ENCODE assay signal across 8 cellular contexts in the genomic region with DNA sequence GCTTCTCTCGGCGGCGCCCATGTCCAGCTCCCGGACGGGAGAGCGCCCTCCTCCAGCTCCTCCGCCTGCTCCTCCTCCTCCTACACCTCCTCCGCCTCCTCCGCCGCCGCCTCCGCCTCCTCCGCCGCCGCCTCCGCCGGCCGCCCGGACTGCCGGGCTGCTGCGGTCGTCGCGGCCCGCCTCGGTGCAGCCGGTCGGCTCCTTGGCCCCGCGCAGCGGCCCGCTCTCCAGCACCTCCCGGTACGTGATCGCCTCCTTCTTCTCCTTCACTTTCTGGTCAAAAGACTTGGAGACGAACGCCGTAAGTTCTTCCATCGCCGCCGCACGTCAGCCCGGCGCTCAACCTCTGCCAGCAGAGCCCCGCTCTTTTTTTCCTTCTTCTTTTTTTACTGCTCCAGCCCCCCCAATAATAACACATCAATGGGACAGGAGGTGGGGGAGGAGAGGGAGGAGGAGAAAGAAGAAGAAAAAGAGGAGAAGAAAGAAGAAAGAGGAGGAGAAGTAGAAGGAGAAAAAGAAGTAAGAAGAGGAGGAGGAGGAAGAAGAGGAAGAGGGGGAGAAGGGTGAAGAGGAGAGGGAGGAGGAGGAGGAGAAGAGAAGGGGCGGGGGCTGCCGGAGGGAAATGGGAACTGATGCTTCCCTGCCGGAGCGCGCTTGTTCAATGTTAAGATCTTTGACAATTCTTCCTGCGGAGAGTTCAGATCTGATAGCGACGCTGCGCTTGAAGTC. TPM values are rescaled to one million over a fixed set of nuclear protein-coding genes. Genes with fewer than 3 reads are reported as not detected.
DNase-seq lines count a peak whose midpoint lies in the region; ATAC-seq and TF ChIP-seq lines count a peak whose summit lies in the region.

A gene (minus strand): TSS at position 711 of the 729 bp plus-strand sequence. CDS start 396 bp downstream, at position 315.

- POLR2A ChIA-PET in OCI-LY7 (lab: Charles Lee), result interaction anchor here (0.6 kb wide), 2 partner anchors 203 to 567 kb away, joined by 3 to 5 read pairs; a partner anchor contains a TSS

- peak within 1 kb of the TSS; percentile 100 for H3K4me2 ChIP-seq in OCI-LY7 (ENCODE audit: low read length)

- CTCF ChIA-PET in OCI-LY7 (lab: Charles Lee; ENCODE audit: unreplicated experiment), result no interaction called here

- intact Hi-C loops in OCI-LY7 (cut with micrococcal nuclease; ENCODE audit: unreplicated experiment) (loop anchor here (5.0 kb wide), 1 partner anchor 536 kb away; a partner anchor contains a TSS), breast epithelium (cut with DNase I; ENCODE audit: low total_unique reads) (no loop called here)

- H3K27me3 ChIP-seq in ACC112 (ENCODE audit: insufficient read depth, low read length) (no peaks in the 10 kb centered on the region), breast epithelium (peaks cover 3 to 77% of the 10 kb centered on the region in 2 donors), tibial nerve (peaks cover 0 to 86% of the 10 kb centered on the region in 2 donors)

- H3K9me3 ChIP-seq in OCI-LY7 (ENCODE audit: low read length) (no peaks in the 10 kb centered on the region), breast epithelium (no peaks in the 10 kb centered on the region), tibial nerve (no peaks in the 10 kb centered on the region)

- TF ChIP-seq POLR2A in breast epithelium (IDR thresholded peaks at IDR 0.05) (no peak), tibial nerve (IDR thresholded peaks at IDR 0.05) (peak in 1 of 2 donors; percentile 46)

- H3K4me1 ChIP-seq in ACC112 (ENCODE audit: control insufficient read depth, insufficient read depth, low read length, unreplicated experiment) (peaks cover 16% of the 10 kb centered on the region), OCI-LY7 (ENCODE audit: insufficient read depth, low read length, poor library complexity, severe bottlenecking) (peaks cover 24% of the 10 kb centered on the region), breast epithelium (peaks cover 0 to under 1% of the 10 kb centered on the region in 2 donors), tibial nerve (peaks cover 0 to 65% (median 30%) of the 10 kb centered on the region in 4 donors)

- H3K4me3 ChIP-seq in ACC112 (ENCODE audit: low read depth, low read length), result peak within 1 kb of the TSS; percentile 96
- H3K4me3 ChIP-seq in GM08714 (ENCODE audit: low read length), result peak within 1 kb of the TSS; percentile 88
- peak within 1 kb of the TSS; percentile 90 for H3K4me3 ChIP-seq in OCI-LY7 (ENCODE audit: low read depth, low read length, poor library complexity, severe bottlenecking)
- H3K4me3 ChIP-seq in breast epithelium, result peak within 1 kb of the TSS; percentile 51 to 74 (median 54)
- peak within 1 kb of the TSS; percentile 38 to 61 (median 43) for H3K4me3 ChIP-seq in tibial nerve

- H3K27ac ChIP-seq in ACC112 (ENCODE audit: low read depth, low read length) (peak within 1 kb of the TSS; percentile 73), OCI-LY7 (ENCODE audit: low read depth, low read length, poor library complexity, severe bottlenecking) (no peak within 1 kb of the TSS), breast epithelium (peak within 1 kb of the TSS; percentile 61 to 91), tibial nerve (peak within 1 kb of the TSS; percentile 35 to 88 (median 76))

- TF ChIP-seq CTCF in OCI-LY7 (conservative IDR thresholded peaks at IDR 0.05; ENCODE audit: low read length) (no peak), breast epithelium (IDR thresholded peaks at IDR 0.05) (no peak), tibial nerve (IDR thresholded peaks at IDR 0.05) (no peak)

- no peak for ATAC-seq in GM21381 (IDR thresholded peaks at IDR 0.05; ENCODE audit: unreplicated experiment)

- H3K36me3 ChIP-seq in ACC112 (ENCODE audit: insufficient read depth, low read length), result peaks cover 6% of the 10 kb centered on the region; the same call in 1 of the 2 replicates
- H3K36me3 ChIP-seq in OCI-LY7 (ENCODE audit: insufficient read depth, low read length), result no peaks in the 10 kb centered on the region
- no peaks in the 10 kb centered on the region for H3K36me3 ChIP-seq in breast epithelium
- no peaks in the 10 kb centered on the region for H3K36me3 ChIP-seq in tibial nerve

- H3K79me2 ChIP-seq in ACC112 (ENCODE audit: control insufficient read depth, insufficient read depth, low read length, unreplicated experiment), result peaks cover 54% of the 10 kb centered on the region
- peaks cover 10% of the 10 kb centered on the region for H3K79me2 ChIP-seq in OCI-LY7 (ENCODE audit: insufficient read depth, low read depth, low read length)

- H4K20me1 ChIP-seq in OCI-LY7 (ENCODE audit: insufficient read depth, low read length), result 0 out of 2 replicates have a peak, but pooled peaks cover 1% of the 10 kb centered on the region

- 2 to 3% methylated on average over 48 to 51 of the region's 54 CpGs for WGBS in tibial nerve, 2 donors

- TF ChIP-seq EP300 in tibial nerve (IDR thresholded peaks at IDR 0.05), result no peak

- H2AFZ ChIP-seq in ACC112 (ENCODE audit: low read length, unreplicated experiment) (peak within 1 kb of the TSS; percentile 97), OCI-LY7 (ENCODE audit: low read length) (peak within 1 kb of the TSS; percentile 97)

- BruUV-seq in OCI-LY7 (replicated peaks; lab: Mats Ljungman, UMichigan), result no TSS peak

- DNase-seq in OCI-LY7 (ENCODE audit: low spot score), result peak; percentile 34
- DNase-seq in breast epithelium (ENCODE audit: low spot score in 2 of 2), result no peak
- DNase-seq in left kidney (ENCODE audit: low read depth, low spot score), result peak; percentile 72
- DNase-seq in tibial nerve (ENCODE audit: low spot score in 2 of 2), result peak; percentile 39 to 51
- DNase-seq in central memory CD4-positive, alpha-beta T cell, result no peak

- no peaks in the 10 kb centered on the region for H3K9me2 ChIP-seq in OCI-LY7 (ENCODE audit: insufficient read depth, low read length)

RNA-seq across cellular contexts. Expression of the gene that starts here (rescaled TPM):
- 0.33 and 0.57 TPM in 2 replicates for total RNA-seq in OCI-LY7 (2014; rRNA removed; shearing (Covaris generic))
- total RNA-seq in OCI-LY7 (2022) (1.2 and 1.9 TPM in 2 replicates), breast epithelium (10 to 100 TPM in 1 of 3 donors, 1 to 10 TPM in 2; 3.0 to 10.5 (median 5.3) TPM), tibial nerve (10 to 100 TPM; 15.0 to 43.3 (median 32.0) TPM)

Comparison
In these comparisons a context has a peak if more than half of its experiments do, and no peak if none do; other contexts are left out.
1. H3K4me3 ChIP-seq: peak in every context shown above with its lines; median percentile 96 in ACC112; 90 in OCI-LY7; 88 in GM08714; 54 in breast epithelium; 43 in tibial nerve.
2. DNase-seq: peak in OCI-LY7 (single experiment), left kidney (single experiment) and tibial nerve (2 of 2); none in breast epithelium (0 of 2) and central memory CD4-positive, alpha-beta T cell (single experiment).